Comparison of ENCODE assay signal across 17 cellular contexts in the genomic region with DNA sequence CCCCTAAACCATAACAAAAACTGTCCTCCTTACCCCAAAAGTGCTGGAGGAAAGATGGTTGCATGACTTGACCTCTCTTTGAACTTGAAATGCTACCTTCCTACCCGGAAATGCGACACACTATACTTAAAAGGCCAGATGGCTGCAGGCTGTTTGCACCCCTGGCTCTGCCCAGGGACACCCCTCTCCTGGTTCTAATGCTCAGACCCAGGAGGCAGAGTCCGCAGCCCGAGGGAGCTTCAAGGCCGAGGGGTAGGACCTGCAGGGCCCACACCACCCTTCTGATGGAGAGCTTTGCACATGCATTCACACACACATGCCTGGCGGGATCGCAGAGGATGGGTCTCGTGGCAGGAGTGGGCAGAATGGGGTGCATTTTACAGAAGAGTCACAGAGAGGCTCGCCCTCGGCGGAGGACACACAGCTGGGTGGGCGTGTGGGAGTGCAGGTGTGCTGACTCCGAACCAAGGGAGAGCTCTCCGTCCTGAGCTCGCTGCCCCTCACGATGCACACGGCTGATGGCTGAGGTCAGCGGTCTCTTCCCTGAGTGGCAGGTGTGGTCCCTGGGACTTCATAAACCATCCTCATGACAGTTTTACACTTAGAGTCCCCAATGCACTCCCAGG.
DNase-seq lines count a peak whose midpoint lies in the region; ATAC-seq, FAIRE-seq and TF ChIP-seq lines count a peak whose summit lies in the region.
"Had no signal": no experiment of that assay in that cellular context is flagged by ENCODE, and none has a peak within 500 bp of the region (broad histone marks: within the 10 kb centered on the region; RNA-seq: fewer than 3 reads in every experiment).

No MANE protein-coding gene starts in this region.

- ATAC-seq in HepG2 (no peak), right lobe of liver (no peak)
- ATAC-seq: body of pancreas, left colon had no signal

- no peaks in the 10 kb centered on the region for H4K20me1 ChIP-seq in HepG2 (ENCODE audit: insufficient read depth, low read length)

- H3K4me3 ChIP-seq in HepG2 (replicated peaks in 1 of 3; ENCODE audit: insufficient read depth in 1 of 3, low read depth in 2 of 3, low read length in 3 of 3) (no peak overlapping the region), right lobe of liver (no peak overlapping the region), kidney (ENCODE audit: low read length in 2 of 2) (no peak overlapping the region), sigmoid colon (no peak overlapping the region), esophagus squamous epithelium (no peak overlapping the region)
- H3K4me3 ChIP-seq: body of pancreas had no signal

- no peak overlapping the region for H3K9ac ChIP-seq in HepG2 (ENCODE audit: insufficient read depth, low read depth, low read length)
- H3K9ac ChIP-seq in kidney (ENCODE audit: low read length in 2 of 2), result no peak overlapping the region

- TF ChIP-seq POLR2A in HepG2 (IDR thresholded peaks at IDR 0.05; ENCODE audit: insufficient read depth in 1 of 2, low read depth in 2 of 2, low read length in 2 of 2) (no peak), right lobe of liver (IDR thresholded peaks at IDR 0.05) (no peak), sigmoid colon (IDR thresholded peaks at IDR 0.05) (no peak), esophagus squamous epithelium (IDR thresholded peaks at IDR 0.05) (no peak)

- H2AFZ ChIP-seq in HepG2 (ENCODE audit: low read length), result no peak overlapping the region

- no peak overlapping the region for H3K4me2 ChIP-seq in HepG2 (ENCODE audit: low read depth, low read length)

- H3K9me3 ChIP-seq in HepG2 (ENCODE audit: low read length) (no peaks in the 10 kb centered on the region), right lobe of liver (no peaks in the 10 kb centered on the region), kidney (ENCODE audit: control insufficient read depth in 1 of 2, low read length in 2 of 2) (no peaks in the 10 kb centered on the region), sigmoid colon (no peaks in the 10 kb centered on the region), esophagus squamous epithelium (no peaks in the 10 kb centered on the region)
- H3K9me3 ChIP-seq: body of pancreas had no signal

- H3K36me3 ChIP-seq in HepG2 (replicated peaks in 1 of 2; ENCODE audit: control insufficient read depth in 1 of 2, insufficient read depth in 2 of 2, low read length in 2 of 2) (peaks cover 4 to 12% of the 10 kb centered on the region in 2 experiments), right lobe of liver (peaks cover 0 to 9% (median 2%) of the 10 kb centered on the region in 4 donors), kidney (ENCODE audit: control insufficient read depth in 1 of 2, insufficient read depth in 2 of 2, low read length in 2 of 2) (peaks cover 0 to 18% of the 10 kb centered on the region in 2 donors), sigmoid colon (peaks cover 0 to 19% (median 0%) of the 10 kb centered on the region in 4 donors), esophagus squamous epithelium (peaks cover 0 to 23% (median 0%) of the 10 kb centered on the region in 3 donors)

- no peak for TF ChIP-seq RAD21 in HepG2 (CRISPR knock-in tag; IDR thresholded peaks at IDR 0.05)

- POLR2A ChIA-PET in HepG2 (lab: Yijun Ruan, JAX), result interaction anchor here (1.8 to 2.3 kb wide), 2 partner anchors 10 to 56 kb away, joined by 9 read pairs; no protein-coding TSS in a partner anchor

- TF ChIP-seq CTCF in HepG2 (CRISPR knock-in tag; IDR thresholded peaks at IDR 0.05) (no peak), right lobe of liver (IDR thresholded peaks at IDR 0.05) (no peak), kidney (IDR thresholded peaks at IDR 0.05; ENCODE audit: borderline replicate concordance, extremely low read depth, insufficient read depth) (no peak), sigmoid colon (IDR thresholded peaks at IDR 0.05) (no peak), esophagus squamous epithelium (IDR thresholded peaks at IDR 0.05) (no peak)

- DNase-seq in HepG2 (ENCODE audit: low spot score) (no peak), right lobe of liver (no peak), SK-MEL-5 (ENCODE audit: low read depth, low spot score) (peak; percentile 74), kidney (peak; percentile 64), sigmoid colon (no peak), esophagus squamous epithelium (lab: John Stamatoyannopoulos, UW) (no peak)
- no peak for DNase-seq in activated CD4-positive, alpha-beta T cell treated with anti-CD3 and anti-CD28 coated beads for 1 hour
- DNase-seq: activated naive CD8-positive, alpha-beta T cell treated with anti-CD3 and anti-CD28 coated beads, Interleukin-2, amount 10 ng/mL, durations not matched to agents 7 days and 5 days; body of pancreas; DMS79 treated with DMSO at 0.1 percent for 48 hours; H9; left colon; NCI-H1092 treated with DMSO at 0.1 percent for 48 hours; NCI-H2029; NCI-H446 treated with DMSO at 0.1 percent for 48 hours had no signal

- TF ChIP-seq EP300 in HepG2 (IDR thresholded peaks at IDR 0.05; ENCODE audit: low read depth in 2 of 2, low read length in 2 of 2) (no peak), HepG2 (CRISPR knock-in tag; IDR thresholded peaks at IDR 0.05; ENCODE audit: borderline replicate concordance) (no peak), sigmoid colon (IDR thresholded peaks at IDR 0.05) (no peak)

- FAIRE-seq in HepG2 (lab: Jason Lieb, UNC) (peak; percentile 30), kidney (lab: Jason Lieb, UNC) (no peak)
- FAIRE-seq: HTR-8/SVneo, RCC 7860 had no signal

- H3K27me3 ChIP-seq in HepG2 (ENCODE audit: control insufficient read depth in 1 of 2, insufficient read depth in 2 of 2, low read length in 2 of 2) (no peaks in the 10 kb centered on the region), right lobe of liver (no peaks in the 10 kb centered on the region), sigmoid colon (peaks cover 9 to 23% (median 12%) of the 10 kb centered on the region in 3 donors), esophagus squamous epithelium (peaks cover 0 to 30% (median 3%) of the 10 kb centered on the region in 4 donors)

- no peak overlapping the region for H3K27ac ChIP-seq in HepG2 (ENCODE audit: extremely low read length, insufficient read depth, low read length)
- H3K27ac ChIP-seq in right lobe of liver, result no peak overlapping the region
- no peak overlapping the region for H3K27ac ChIP-seq in kidney (ENCODE audit: low read depth in 2 of 2, low read length in 2 of 2)
- H3K27ac ChIP-seq in sigmoid colon, result no peak overlapping the region
- no peak overlapping the region for H3K27ac ChIP-seq in esophagus squamous epithelium
- H3K27ac ChIP-seq: body of pancreas had no signal

- H3K4me1 ChIP-seq in HepG2 (ENCODE audit: insufficient read depth, low read length) (peaks cover 77% of the 10 kb centered on the region), right lobe of liver (peaks cover 0 to 18% (median 0%) of the 10 kb centered on the region in 4 donors), kidney (ENCODE audit: control insufficient read depth in 1 of 2, insufficient read depth in 1 of 2, low read depth in 1 of 2, low read length in 2 of 2) (peaks cover 0 to 2% of the 10 kb centered on the region in 2 donors), sigmoid colon (peaks cover 0 to 9% (median 5%) of the 10 kb centered on the region in 4 donors), esophagus squamous epithelium (peaks cover 9 to 30% (median 16%) of the 10 kb centered on the region in 3 donors)

- BruUV-seq in HepG2 (replicated peaks; lab: Mats Ljungman, UMichigan), result no TSS peak

- intact Hi-C loops in HepG2 (cut with micrococcal nuclease; ENCODE audit: unreplicated experiment) (no loop called here), right lobe of liver (cut with DNase I) (no loop called here), kidney (cut with DNase I) (no loop called here), sigmoid colon (cut with DNase I) (no loop called here), esophagus squamous epithelium (cut with DNase I) (no loop called here)

- H3K79me2 ChIP-seq in HepG2 (ENCODE audit: insufficient read depth, low read length), result no peaks in the 10 kb centered on the region

- in situ Hi-C loops in HepG2 (cut with HindIII; ENCODE audit: extremely low pct_ligation_motif_present, low pct_unique_long_range_greater_than_20kb), result no loop called here
- in situ Hi-C loops in SK-MEL-5 (cut with HindIII; ENCODE audit: low pct_unique_long_range_greater_than_20kb, low sequenced_read_pairs), result no loop called here

- 86% methylated on average over 12 of the region's 18 CpGs for WGBS in HepG2 (ENCODE audit: low lambda C conversion rate)
- WGBS in right lobe of liver (ENCODE audit: insufficient coverage, low coverage, low lambda C conversion rate, missing lambda C conversion rate), result 70% methylated on average over 2 of the region's 18 CpGs
- WGBS in sigmoid colon, 2 donors, result 83 to 85% methylated on average over 18 of the region's 18 CpGs
- 78 to 81% methylated on average over 11 to 17 of the region's 18 CpGs for WGBS in esophagus squamous epithelium, 2 donors

- CTCF ChIA-PET in HepG2 (lab: Yijun Ruan, JAX; ENCODE audit: low intra/inter-chr PET ratio, low total read pairs), result no interaction called here

TF ChIP-seq in HepG2, 621 proteins besides CTCF, POLR2A, EP300 and RAD21 (continues in another document):
- TF ChIP-seq, protein P1, sequence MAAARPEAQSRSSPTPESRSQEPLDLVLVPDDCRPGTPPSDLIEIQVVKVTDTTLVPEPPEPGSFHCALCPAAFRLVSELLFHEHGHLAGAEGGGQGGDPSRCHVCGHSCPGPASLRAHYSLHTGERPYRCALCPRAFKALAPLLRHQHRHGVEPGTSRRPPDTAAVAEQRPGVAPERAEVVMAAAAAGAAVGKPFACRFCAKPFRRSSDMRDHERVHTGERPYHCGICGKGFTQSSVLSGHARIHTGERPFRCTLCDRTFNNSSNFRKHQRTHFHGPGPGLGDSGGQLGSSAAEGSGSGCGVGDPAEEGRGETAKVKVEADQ (CRISPR knock-in tag; IDR thresholded peaks at IDR 0.05; ENCODE audit: borderline replicate concordance), result no peak
- TF ChIP-seq ZNF768 (CRISPR knock-in tag; IDR thresholded peaks at IDR 0.05), result peak; percentile 92
- TF ChIP-seq ZBTB38 (CRISPR knock-in tag; IDR thresholded peaks at IDR 0.05), result peak; percentile 60; the same call in 1 of the 2 replicates
- TF ChIP-seq SSRP1 (CRISPR knock-in tag; IDR thresholded peaks at IDR 0.05), result 0 out of 2 replicates have a peak, but pooled peaks have one; percentile 45
- TF ChIP-seq KDM2A (CRISPR knock-in tag; IDR thresholded peaks at IDR 0.05; ENCODE audit: borderline replicate concordance, low read depth), result peak; percentile 30

Comparison
In these comparisons a context has a peak if more than half of its experiments do, and no peak if none do; other contexts are left out.
1. DNase-seq: peak in SK-MEL-5 (single experiment) and kidney (single experiment); none in HepG2 (single experiment), right lobe of liver (0 of 3), sigmoid colon (single experiment), esophagus squamous epithelium (single experiment) and activated CD4-positive, alpha-beta T cell treated with anti-CD3 and anti-CD28 coated beads for 1 hour (single experiment).